ENCODE assay signal across 2 cellular contexts in the genomic region with DNA sequence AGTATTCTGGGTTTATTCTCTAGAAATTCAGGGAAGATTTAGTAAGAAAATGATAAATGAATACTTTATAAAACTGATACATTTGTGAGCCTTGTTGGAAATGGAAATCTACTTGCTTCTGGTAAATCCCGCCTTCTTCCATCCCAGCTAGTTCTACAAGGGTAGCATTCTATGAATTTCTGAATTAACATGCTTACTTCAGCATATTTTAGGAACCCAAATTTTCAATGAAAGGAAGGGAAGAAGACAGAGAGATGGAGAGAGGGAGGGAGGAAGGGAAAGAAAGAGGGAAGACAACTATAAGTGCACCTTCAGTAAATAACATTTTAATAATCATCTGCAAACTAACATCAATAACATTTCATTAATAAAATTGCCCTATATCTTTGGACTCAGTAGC.
TF ChIP-seq lines count a peak whose summit lies in the region.

No MANE protein-coding gene starts in this region.

TF ChIP-seq in HepG2, 621 proteins besides CTCF, POLR2A, EP300 and RAD21:
- TF ChIP-seq MAFF (IDR thresholded peaks at IDR 0.05; ENCODE audit: low read depth, low read length) (peak; percentile 72), MAFK (conservative IDR thresholded peaks at IDR 0.05 in 1 of 2, IDR thresholded peaks at IDR 0.05 in 1 of 2; ENCODE audit: low read length in 2 of 2) (peak; percentile 81 to 90)
- TF ChIP-seq, protein P1, sequence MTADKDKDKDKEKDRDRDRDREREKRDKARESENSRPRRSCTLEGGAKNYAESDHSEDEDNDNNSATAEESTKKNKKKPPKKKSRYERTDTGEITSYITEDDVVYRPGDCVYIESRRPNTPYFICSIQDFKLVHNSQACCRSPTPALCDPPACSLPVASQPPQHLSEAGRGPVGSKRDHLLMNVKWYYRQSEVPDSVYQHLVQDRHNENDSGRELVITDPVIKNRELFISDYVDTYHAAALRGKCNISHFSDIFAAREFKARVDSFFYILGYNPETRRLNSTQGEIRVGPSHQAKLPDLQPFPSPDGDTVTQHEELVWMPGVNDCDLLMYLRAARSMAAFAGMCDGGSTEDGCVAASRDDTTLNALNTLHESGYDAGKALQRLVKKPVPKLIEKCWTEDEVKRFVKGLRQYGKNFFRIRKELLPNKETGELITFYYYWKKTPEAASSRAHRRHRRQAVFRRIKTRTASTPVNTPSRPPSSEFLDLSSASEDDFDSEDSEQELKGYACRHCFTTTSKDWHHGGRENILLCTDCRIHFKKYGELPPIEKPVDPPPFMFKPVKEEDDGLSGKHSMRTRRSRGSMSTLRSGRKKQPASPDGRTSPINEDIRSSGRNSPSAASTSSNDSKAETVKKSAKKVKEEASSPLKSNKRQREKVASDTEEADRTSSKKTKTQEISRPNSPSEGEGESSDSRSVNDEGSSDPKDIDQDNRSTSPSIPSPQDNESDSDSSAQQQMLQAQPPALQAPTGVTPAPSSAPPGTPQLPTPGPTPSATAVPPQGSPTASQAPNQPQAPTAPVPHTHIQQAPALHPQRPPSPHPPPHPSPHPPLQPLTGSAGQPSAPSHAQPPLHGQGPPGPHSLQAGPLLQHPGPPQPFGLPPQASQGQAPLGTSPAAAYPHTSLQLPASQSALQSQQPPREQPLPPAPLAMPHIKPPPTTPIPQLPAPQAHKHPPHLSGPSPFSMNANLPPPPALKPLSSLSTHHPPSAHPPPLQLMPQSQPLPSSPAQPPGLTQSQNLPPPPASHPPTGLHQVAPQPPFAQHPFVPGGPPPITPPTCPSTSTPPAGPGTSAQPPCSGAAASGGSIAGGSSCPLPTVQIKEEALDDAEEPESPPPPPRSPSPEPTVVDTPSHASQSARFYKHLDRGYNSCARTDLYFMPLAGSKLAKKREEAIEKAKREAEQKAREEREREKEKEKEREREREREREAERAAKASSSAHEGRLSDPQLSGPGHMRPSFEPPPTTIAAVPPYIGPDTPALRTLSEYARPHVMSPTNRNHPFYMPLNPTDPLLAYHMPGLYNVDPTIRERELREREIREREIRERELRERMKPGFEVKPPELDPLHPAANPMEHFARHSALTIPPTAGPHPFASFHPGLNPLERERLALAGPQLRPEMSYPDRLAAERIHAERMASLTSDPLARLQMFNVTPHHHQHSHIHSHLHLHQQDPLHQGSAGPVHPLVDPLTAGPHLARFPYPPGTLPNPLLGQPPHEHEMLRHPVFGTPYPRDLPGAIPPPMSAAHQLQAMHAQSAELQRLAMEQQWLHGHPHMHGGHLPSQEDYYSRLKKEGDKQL (CRISPR knock-in tag; IDR thresholded peaks at IDR 0.05; ENCODE audit: low read depth): no peak

TF ChIP-seq in K562, 482 proteins besides CTCF, POLR2A, EP300 and RAD21:
- no peak for TF ChIP-seq FOSL1 (tag; conservative IDR thresholded peaks at IDR 0.05)
- TF ChIP-seq ZNF316 (IDR thresholded peaks at IDR 0.05): peak; percentile 59
- TF ChIP-seq C11orf30 (IDR thresholded peaks at IDR 0.05; ENCODE audit: low read depth): peak; percentile 34; the same call in 1 of the 2 replicates
